Comparison of ENCODE assay signal across 15 cellular contexts in the genomic region with DNA sequence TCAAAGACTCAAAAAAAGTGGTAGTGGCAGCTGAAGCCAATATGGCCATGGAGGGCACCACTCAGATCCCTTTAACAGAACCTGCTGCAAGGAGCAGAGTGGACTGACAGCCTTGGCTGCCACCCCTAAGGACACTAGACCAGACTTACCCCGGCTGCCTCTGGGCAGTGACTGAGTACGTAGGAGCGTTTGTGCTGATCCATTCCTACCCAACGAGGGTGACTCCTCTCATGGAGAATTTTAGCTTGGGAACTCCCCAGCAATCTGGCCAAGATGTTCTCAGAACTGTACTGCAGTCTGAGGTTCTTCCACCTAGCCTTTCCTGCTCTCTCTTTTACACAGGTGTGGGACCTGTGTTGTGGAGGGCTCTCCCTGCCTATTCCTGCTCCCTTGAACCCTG. TPM values are rescaled to one million over a fixed set of nuclear protein-coding genes. Genes with fewer than 3 reads are reported as not detected.
"Had no signal": no experiment of that assay in that cellular context is flagged by ENCODE, and none has a peak within 500 bp of the region (broad histone marks: within the 10 kb centered on the region; RNA-seq: fewer than 3 reads in every experiment).

No MANE protein-coding gene starts in this region.

- H3K36me3 ChIP-seq: esophagus squamous epithelium, heart right ventricle, thyroid gland had no signal

- DNase-seq: activated CD4-positive, alpha-beta memory T cell treated with anti-CD3 and anti-CD28 coated beads, Interleukin-2, amount 10 ng/mL, durations not matched to agents 7 days and 5 days; activated CD4-positive, alpha-beta T cell treated with anti-CD3 and anti-CD28 coated beads for 36 hours; activated effector memory CD4-positive, alpha-beta T cell treated with anti-CD3 and anti-CD28 coated beads, Interleukin-2, amount 50 U/mL, for 16 hours; activated T-cell treated with anti-CD3 and anti-CD28 coated beads, Interleukin-2, amount 50 U/mL, for 4 hours; amniotic stem cell; body of pancreas; caudate nucleus; esophagus squamous epithelium; heart right ventricle; naive B cell; retina; stimulated activated naive B cell treated with anti-CD40 and anti-IgM and Interleukin-4, amounts not matched to agents 10 μg/mL and 1 μg/mL and 100 μg/mL, for 72 hours; thyroid gland had no signal

- H3K4me1 ChIP-seq: body of pancreas, thyroid gland had no signal

- H3K27ac ChIP-seq: body of pancreas, esophagus squamous epithelium, heart right ventricle, thyroid gland had no signal

- H3K27me3 ChIP-seq: body of pancreas, heart right ventricle, thyroid gland had no signal

- H3K27ac Mint-ChIP-seq: activated CD4-positive, alpha-beta memory T cell treated with anti-CD3 and anti-CD28 coated beads, Interleukin-2, amount 10 ng/mL, durations not matched to agents 7 days and 5 days; activated CD4-positive, alpha-beta T cell treated with anti-CD3 and anti-CD28 coated beads for 36 hours; activated naive CD4-positive, alpha-beta T cell treated with anti-CD3 and anti-CD28 coated beads, Interleukin-2, amount 50 U/mL, for 24 hours; naive B cell; stimulated activated naive B cell treated with anti-CD40 and anti-IgM and Interleukin-4, amounts not matched to agents 10 μg/mL and 1 μg/mL and 100 μg/mL, for 72 hours had no signal

- H3K9me3 Mint-ChIP-seq: activated CD4-positive, alpha-beta memory T cell treated with anti-CD3 and anti-CD28 coated beads, Interleukin-2, amount 10 ng/mL, durations not matched to agents 7 days and 5 days; activated naive CD4-positive, alpha-beta T cell treated with anti-CD3 and anti-CD28 coated beads, Interleukin-2, amount 50 U/mL, for 24 hours; activated T-cell treated with anti-CD3 and anti-CD28 coated beads, Interleukin-2, amount 50 U/mL, for 4 hours; naive B cell; stimulated activated naive B cell treated with anti-CD40 and anti-IgM and Interleukin-4, amounts not matched to agents 10 μg/mL and 1 μg/mL and 100 μg/mL, for 72 hours had no signal

- H3K4me1 Mint-ChIP-seq: activated CD4-positive, alpha-beta T cell treated with anti-CD3 and anti-CD28 coated beads for 36 hours; activated naive CD4-positive, alpha-beta T cell treated with anti-CD3 and anti-CD28 coated beads, Interleukin-2, amount 50 U/mL, for 24 hours; naive B cell; stimulated activated naive B cell treated with anti-CD40 and anti-IgM and Interleukin-4, amounts not matched to agents 10 μg/mL and 1 μg/mL and 100 μg/mL, for 72 hours had no signal

- ATAC-seq: activated CD4-positive, alpha-beta T cell treated with anti-CD3 and anti-CD28 coated beads for 36 hours; activated T-cell treated with anti-CD3 and anti-CD28 coated beads, Interleukin-2, amount 50 U/mL, for 4 hours; body of pancreas; heart right ventricle; stimulated activated naive B cell treated with anti-CD40 and anti-IgM and Interleukin-4, amounts not matched to agents 10 μg/mL and 1 μg/mL and 100 μg/mL, for 72 hours had no signal

- H3K36me3 Mint-ChIP-seq: activated naive CD4-positive, alpha-beta T cell treated with anti-CD3 and anti-CD28 coated beads, Interleukin-2, amount 50 U/mL, for 24 hours; naive B cell; stimulated activated naive B cell treated with anti-CD40 and anti-IgM and Interleukin-4, amounts not matched to agents 10 μg/mL and 1 μg/mL and 100 μg/mL, for 72 hours had no signal

- H3K9me3 ChIP-seq: body of pancreas, esophagus squamous epithelium, heart right ventricle, thyroid gland had no signal

- H3K4me3 ChIP-seq: body of pancreas, esophagus squamous epithelium, heart right ventricle, lung, thyroid gland had no signal

- H3K4me3 Mint-ChIP-seq: activated CD4-positive, alpha-beta memory T cell treated with anti-CD3 and anti-CD28 coated beads, Interleukin-2, amount 10 ng/mL, durations not matched to agents 7 days and 5 days; activated CD4-positive, alpha-beta T cell treated with anti-CD3 and anti-CD28 coated beads for 36 hours; activated naive CD4-positive, alpha-beta T cell treated with anti-CD3 and anti-CD28 coated beads, Interleukin-2, amount 50 U/mL, for 24 hours; activated T-cell treated with anti-CD3 and anti-CD28 coated beads, Interleukin-2, amount 50 U/mL, for 4 hours; naive B cell; stimulated activated naive B cell treated with anti-CD40 and anti-IgM and Interleukin-4, amounts not matched to agents 10 μg/mL and 1 μg/mL and 100 μg/mL, for 72 hours had no signal

RNA-seq across cellular contexts. Expression of a gene that starts 22.1 kb away (rescaled TPM):
- total RNA-seq: activated CD4-positive, alpha-beta memory T cell treated with anti-CD3 and anti-CD28 coated beads, Interleukin-2, amount 10 ng/mL, durations not matched to agents 7 days and 5 days; activated CD4-positive, alpha-beta T cell treated with anti-CD3 and anti-CD28 coated beads for 36 hours had no signal
